Comparison of ENCODE assay signal across 11 cellular contexts in genomic region chr9:114364123-114364522, GRCh38. TPM values are rescaled to one million over a fixed set of nuclear protein-coding genes. Genes with fewer than 3 reads are reported as not detected.
DNase-seq lines count a peak whose midpoint lies in the region; ATAC-seq and TF ChIP-seq lines count a peak whose summit lies in the region.
"Had no signal": no experiment of that assay in that cellular context is flagged by ENCODE, and none has a peak within 500 bp of the region (broad histone marks: within the 10 kb centered on the region; RNA-seq: fewer than 3 reads in every experiment).

No MANE protein-coding gene starts in this region.

- TF ChIP-seq CTCF in esophagus squamous epithelium (IDR thresholded peaks at IDR 0.05): no peak

- no peak overlapping the region for H3K9ac ChIP-seq in SK-N-MC (ENCODE audit: insufficient read length)

- H3K9me3 Mint-ChIP-seq in stimulated activated naive CD8-positive, alpha-beta T cell treated with anti-CD3 and anti-CD28 coated beads, Interleukin-15, Interleukin-2, amounts not matched to agents 100 ng/mL and 50 ng/mL, for 24 hours: no peaks in the 10 kb centered on the region

- peaks cover 94% of the 10 kb centered on the region for H3K4me1 Mint-ChIP-seq in stimulated activated naive CD8-positive, alpha-beta T cell treated with anti-CD3 and anti-CD28 coated beads, Interleukin-15, Interleukin-2, amounts not matched to agents 100 ng/mL and 50 ng/mL, for 24 hours (ENCODE audit: low read depth)

- H3K4me3 Mint-ChIP-seq in stimulated activated naive CD8-positive, alpha-beta T cell treated with anti-CD3 and anti-CD28 coated beads, Interleukin-15, Interleukin-2, amounts not matched to agents 100 ng/mL and 50 ng/mL, for 24 hours: peak overlapping the region; percentile 52

- peaks cover 0 to 50% (median 4%) of the 10 kb centered on the region in 3 donors for H3K4me1 ChIP-seq in esophagus squamous epithelium

- TF ChIP-seq POLR2A in esophagus squamous epithelium (IDR thresholded peaks at IDR 0.05): no peak

- no peaks in the 10 kb centered on the region for H3K27me3 Mint-ChIP-seq in stimulated activated naive CD8-positive, alpha-beta T cell treated with anti-CD3 and anti-CD28 coated beads, Interleukin-15, Interleukin-2, amounts not matched to agents 100 ng/mL and 50 ng/mL, for 24 hours

- peak overlapping the region; percentile 96 for H3K27ac Mint-ChIP-seq in stimulated activated naive CD8-positive, alpha-beta T cell treated with anti-CD3 and anti-CD28 coated beads, Interleukin-15, Interleukin-2, amounts not matched to agents 100 ng/mL and 50 ng/mL, for 24 hours

- WGBS in esophagus squamous epithelium, 2 donors: 36 to 42% methylated on average over 1 of the region's 1 CpG

- DNase-seq in activated CD4-positive, CD25-positive, alpha-beta regulatory T cell treated with anti-CD3 and anti-CD28 coated beads, Interleukin-2, amount 50 U/mL, for 72 hours: no peak
- peak; percentile 80 for DNase-seq in SK-N-MC (ENCODE audit: low read depth, low spot score)
- no peak for DNase-seq in esophagus squamous epithelium (lab: John Stamatoyannopoulos, UW)
- no peak for DNase-seq in stimulated activated naive CD4-positive, alpha-beta T cell treated with Interleukin-2 at 50 U/mL for 16 hours (lab: John Stamatoyannopoulos, UW)
- DNase-seq in occipital lobe (lab: John Stamatoyannopoulos, UW): no peak
- DNase-seq: tibial artery had no signal

- H3K27ac ChIP-seq in SK-N-MC (peak overlapping the region; percentile 48; the same call in 1 of the 2 replicates), esophagus squamous epithelium (peak overlapping the region in 3 of 4 donors; percentile 26 to 56 (median 33))
- H3K27ac ChIP-seq: C4-2B had no signal

- H3K27me3 ChIP-seq in esophagus squamous epithelium: no peaks in the 10 kb centered on the region
- H3K27me3 ChIP-seq: tibial artery had no signal

- peaks cover 92% of the 10 kb centered on the region for H3K36me3 Mint-ChIP-seq in stimulated activated naive CD8-positive, alpha-beta T cell treated with anti-CD3 and anti-CD28 coated beads, Interleukin-15, Interleukin-2, amounts not matched to agents 100 ng/mL and 50 ng/mL, for 24 hours (ENCODE audit: low read depth)

- no peaks in the 10 kb centered on the region for H3K9me3 ChIP-seq in SK-N-MC (ENCODE audit: low read depth, low read length)
- H3K9me3 ChIP-seq in esophagus squamous epithelium: no peaks in the 10 kb centered on the region
- H3K9me3 ChIP-seq: tibial artery had no signal

- H3K36me3 ChIP-seq in SK-N-MC (ENCODE audit: insufficient read depth, low read length) (peaks cover 78% of the 10 kb centered on the region), esophagus squamous epithelium (peaks cover 20 to 85% (median 20%) of the 10 kb centered on the region in 3 donors)

- intact Hi-C loops in esophagus squamous epithelium (cut with DNase I): no loop called here

- no peak overlapping the region for H3K4me3 ChIP-seq in SK-N-MC
- no peak overlapping the region for H3K4me3 ChIP-seq in esophagus squamous epithelium
- H3K4me3 ChIP-seq: tibial artery had no signal

- ATAC-seq in activated CD4-positive, CD25-positive, alpha-beta regulatory T cell treated with anti-CD3 and anti-CD28 coated beads, Interleukin-2, amount 50 U/mL, for 24 hours: peak; percentile 14 to 40
- no peak for ATAC-seq in GM21360 (IDR thresholded peaks at IDR 0.05; ENCODE audit: unreplicated experiment)

RNA-seq across cellular contexts. Expression of gene AKNA, which starts 23.7 kb away (rescaled TPM):
- 10 to 100 TPM in 1 of 4 donors, 1 to 10 TPM in 3; 6.1 to 25.0 (median 7.6) TPM for total RNA-seq in esophagus squamous epithelium
- 3.3 TPM for total RNA-seq in occipital lobe

RNA-seq across cellular contexts. Expression of gene ORM2, which starts 34.5 kb away (rescaled TPM):
- total RNA-seq in esophagus squamous epithelium (not detected), occipital lobe (not detected)
- total RNA-seq: NCI-H460 had no signal

RNA-seq across cellular contexts. Expression of gene ORM1, which starts 41.2 kb away (rescaled TPM):
- total RNA-seq in esophagus squamous epithelium (under 1 TPM in 1 of 4 donors, not detected in 3; 0.41 TPM), occipital lobe (not detected)
- total RNA-seq: NCI-H460 had no signal
